Comparison of ENCODE assay signal across 17 cellular contexts in the genomic region with DNA sequence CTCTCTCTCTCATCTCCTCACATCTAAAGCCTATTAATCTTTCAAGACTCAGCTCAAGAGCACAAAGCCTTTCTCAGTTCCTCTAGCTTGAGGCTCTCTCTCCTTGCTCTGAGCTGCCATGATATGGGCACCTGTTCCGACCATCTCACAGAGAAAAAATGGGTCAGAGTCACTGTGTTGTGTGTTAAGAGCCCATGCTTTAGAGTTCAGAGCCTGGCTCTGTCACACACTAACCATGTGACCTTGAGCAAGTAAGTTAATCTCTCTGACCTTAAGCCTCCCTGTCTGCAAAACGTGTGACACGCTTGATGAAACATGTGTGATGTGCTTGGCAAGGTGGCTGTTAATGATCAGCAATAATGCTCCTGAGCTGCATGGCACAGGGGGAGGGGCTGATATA.
DNase-seq lines count a peak whose midpoint lies in the region; ATAC-seq, FAIRE-seq and TF ChIP-seq lines count a peak whose summit lies in the region.
"Had no signal": no experiment of that assay in that cellular context is flagged by ENCODE, and none has a peak within 500 bp of the region (broad histone marks: within the 10 kb centered on the region; RNA-seq: fewer than 3 reads in every experiment).

No MANE protein-coding gene starts in this region.

- H2AFZ ChIP-seq in mammary epithelial cell (ENCODE audit: low read depth, low read length) = no peak overlapping the region

- no peaks in the 10 kb centered on the region for H3K79me2 ChIP-seq in mammary epithelial cell (ENCODE audit: insufficient read depth, low read length)

- peaks cover 10% of the 10 kb centered on the region for H3K4me1 ChIP-seq in CD8-positive, alpha-beta memory T cell (ENCODE audit: insufficient read depth, low read length)
- H3K4me1 ChIP-seq in mammary epithelial cell (ENCODE audit: insufficient read depth, low read length) = no peaks in the 10 kb centered on the region

- H3K27me3 Mint-ChIP-seq in progenitor cell of endocrine pancreas (no peaks in the 10 kb centered on the region), chondrocyte (ENCODE audit: low read depth) (no peaks in the 10 kb centered on the region)
- peaks cover 0 to 3% of the 10 kb centered on the region in 2 donors for H3K27me3 Mint-ChIP-seq in CD8-positive, alpha-beta memory T cell

- DNase-seq in RCC 7860 (ENCODE audit: low spot score) (peak; percentile 66), progenitor cell of endocrine pancreas (ENCODE audit: low spot score, unreplicated experiment) (no peak), chondrocyte (ENCODE audit: low spot score) (no peak), mammary epithelial cell (no peak), NCI-H774 (lab: John Stamatoyannopoulos, UW) (no peak)
- no peak for DNase-seq in CD8-positive, alpha-beta memory T cell
- DNase-seq: activated CD4-positive, alpha-beta T cell treated with anti-CD3 and anti-CD28 coated beads, Interleukin-2, amount 50 U/mL, for 4 hours; activated naive CD4-positive, alpha-beta T cell treated with Interleukin-2 at 50 U/mL for 16 hours; naive thymus-derived CD8-positive, alpha-beta T cell; NCI-H1417 treated with DMSO at 0.1 percent for 48 hours; NCI-H748 treated with DMSO at 0.1 percent for 48 hours; small intestine; SW 1271 had no signal

- in situ Hi-C loops in mammary epithelial cell (cut with MboI; ENCODE audit: low sequenced_read_pairs in 2 of 2) = no loop called here

- dilution Hi-C loops in mammary epithelial cell (cut with HindIII; ENCODE audit: low sequenced_read_pairs) = no loop called here

- H3K36me3 ChIP-seq in CD8-positive, alpha-beta memory T cell (ENCODE audit: insufficient read depth, low read length) = no peaks in the 10 kb centered on the region
- H3K36me3 ChIP-seq in mammary epithelial cell (ENCODE audit: insufficient read depth, low read length) = no peaks in the 10 kb centered on the region
- H3K36me3 ChIP-seq: tibial nerve had no signal

- CTCF ChIA-PET in CD8-positive, alpha-beta memory T cell (lab: Charles Lee) = no interaction called here
- CTCF ChIA-PET in mammary epithelial cell (lab: Charles Lee; ENCODE audit: low non-redundant PET) = no interaction called here

- no peaks in the 10 kb centered on the region for H3K9me3 ChIP-seq in CD8-positive, alpha-beta memory T cell (ENCODE audit: low read length)
- H3K9me3 ChIP-seq in mammary epithelial cell (replicated peaks; ENCODE audit: insufficient read depth, low read length) = no peaks in the 10 kb centered on the region
- H3K9me3 ChIP-seq: tibial nerve had no signal

- H3K4me2 ChIP-seq in mammary epithelial cell (ENCODE audit: insufficient read depth, low read depth, low read length) = no peak overlapping the region

- no TSS peak for BruUV-seq in mammary epithelial cell (replicated peaks; lab: Mats Ljungman, UMichigan)

- 67% methylated on average over 3 of the region's 3 CpGs for WGBS in mammary epithelial cell (ENCODE audit: low coverage, missing lambda C conversion rate)

- no peak for TF ChIP-seq CTCF in progenitor cell of endocrine pancreas (IDR thresholded peaks at IDR 0.05; ENCODE audit: unreplicated experiment)
- TF ChIP-seq CTCF in chondrocyte (IDR thresholded peaks at IDR 0.05) = no peak
- no peak for TF ChIP-seq CTCF in mammary epithelial cell (conservative IDR thresholded peaks at IDR 0.05 in 1 of 2, IDR thresholded peaks at IDR 0.05 in 1 of 2; ENCODE audit: extremely low read depth in 1 of 2, insufficient read depth in 1 of 2, low read depth in 1 of 2, low read length in 2 of 2)

- no peak overlapping the region for H3K9ac ChIP-seq in mammary epithelial cell (ENCODE audit: insufficient read depth, low read length)

- H3K4me3 Mint-ChIP-seq in progenitor cell of endocrine pancreas (ENCODE audit: low read depth) (no peak overlapping the region), chondrocyte (ENCODE audit: unreplicated experiment) (no peak overlapping the region)
- H3K4me3 Mint-ChIP-seq in CD8-positive, alpha-beta memory T cell = peak overlapping the region in 1 of 7 donors; percentile 10
- H3K4me3 Mint-ChIP-seq: naive thymus-derived CD8-positive, alpha-beta T cell had no signal

- peak; percentile 82 for FAIRE-seq in RCC 7860 (lab: Jason Lieb, UNC)
- FAIRE-seq: HTR-8/SVneo, small intestine had no signal

- H3K9me3 Mint-ChIP-seq in progenitor cell of endocrine pancreas (ENCODE audit: low read depth) (no peaks in the 10 kb centered on the region), chondrocyte (ENCODE audit: low read depth) (no peaks in the 10 kb centered on the region)
- H3K9me3 Mint-ChIP-seq in CD8-positive, alpha-beta memory T cell = peaks cover 0 to 2% (median 0%) of the 10 kb centered on the region in 5 donors
- H3K9me3 Mint-ChIP-seq: naive thymus-derived CD8-positive, alpha-beta T cell had no signal

- POLR2A ChIA-PET in CD8-positive, alpha-beta memory T cell (lab: Charles Lee) = no interaction called here

- peak overlapping the region; percentile 0 for H3K27ac Mint-ChIP-seq in progenitor cell of endocrine pancreas
- peak overlapping the region in 1 of 8 donors; percentile 66 for H3K27ac Mint-ChIP-seq in CD8-positive, alpha-beta memory T cell
- no peak overlapping the region for H3K27ac Mint-ChIP-seq in chondrocyte (ENCODE audit: unreplicated experiment)

- ATAC-seq in GM18867 (IDR thresholded peaks at IDR 0.05; ENCODE audit: unreplicated experiment) = peak; percentile 36
- ATAC-seq in HG02885 (IDR thresholded peaks at IDR 0.05; ENCODE audit: poor library complexity, unreplicated experiment) = peak; percentile 34
- ATAC-seq: naive thymus-derived CD8-positive, alpha-beta T cell had no signal

- intact Hi-C loops in mammary epithelial cell (cut with micrococcal nuclease) = no loop called here

- no peak overlapping the region for H3K4me3 ChIP-seq in CD8-positive, alpha-beta memory T cell (ENCODE audit: low read length)
- H3K4me3 ChIP-seq in mammary epithelial cell (replicated peaks in 1 of 3; ENCODE audit: insufficient read depth in 1 of 3, low read depth in 2 of 3, low read length in 3 of 3) = no peak overlapping the region
- H3K4me3 ChIP-seq: tibial nerve had no signal

- peaks cover 35% of the 10 kb centered on the region for H3K4me1 Mint-ChIP-seq in progenitor cell of endocrine pancreas (ENCODE audit: low read depth)
- peaks cover 21 to 48% (median 31%) of the 10 kb centered on the region in 3 donors for H3K4me1 Mint-ChIP-seq in CD8-positive, alpha-beta memory T cell
- H3K4me1 Mint-ChIP-seq in chondrocyte (ENCODE audit: low read depth) = peaks cover 11% of the 10 kb centered on the region

- H4K20me1 ChIP-seq in mammary epithelial cell (ENCODE audit: insufficient read depth, low read length) = no peaks in the 10 kb centered on the region

- no peaks in the 10 kb centered on the region for H3K27me3 ChIP-seq in CD8-positive, alpha-beta memory T cell (ENCODE audit: insufficient read depth, low read length, poor library complexity, severe bottlenecking)
- H3K27me3 ChIP-seq in mammary epithelial cell (ENCODE audit: insufficient read depth, low read length) = no peaks in the 10 kb centered on the region
- H3K27me3 ChIP-seq: tibial nerve had no signal

- no peaks in the 10 kb centered on the region for H3K36me3 Mint-ChIP-seq in progenitor cell of endocrine pancreas (ENCODE audit: insufficient read depth)
- no peaks in the 10 kb centered on the region for H3K36me3 Mint-ChIP-seq in CD8-positive, alpha-beta memory T cell
- no peaks in the 10 kb centered on the region for H3K36me3 Mint-ChIP-seq in chondrocyte (ENCODE audit: low read depth)
- H3K36me3 Mint-ChIP-seq: naive thymus-derived CD8-positive, alpha-beta T cell had no signal

- no peak overlapping the region for H3K27ac ChIP-seq in CD8-positive, alpha-beta memory T cell (ENCODE audit: low read depth, low read length)
- no peak overlapping the region for H3K27ac ChIP-seq in mammary epithelial cell (ENCODE audit: insufficient read depth, low read depth, low read length)
- H3K27ac ChIP-seq: tibial nerve had no signal
